ENCODE assay signal across 8 cellular contexts in genomic region chr21:42892931-42893660, GRCh38. TPM values are rescaled to one million over a fixed set of nuclear protein-coding genes. Genes with fewer than 3 reads are reported as not detected.
DNase-seq lines count a peak whose midpoint lies in the region; ATAC-seq and TF ChIP-seq lines count a peak whose summit lies in the region.

Gene NDUFV3, plus strand, starts transcription at chr21:42893309. Its CDS starts 25 bp downstream, at chr21:42893334.

- DNase-seq in CD14-positive monocyte (ENCODE audit: low spot score) (peak; percentile 100), NCI-H82 (lab: John Stamatoyannopoulos, UW) (peak; percentile 100), dermis microvascular lymphatic vessel endothelial cell (ENCODE audit: low read depth in 2 of 2) (peak; percentile 94 to 99)
- DNase-seq in activated CD4-positive, alpha-beta T cell treated with anti-CD3 and anti-CD28 coated beads, Interleukin-2, amount 50 U/mL, for 48 hours: peak; percentile 100
- peak; percentile 100 for DNase-seq in stimulated activated CD4-positive, alpha-beta T cell treated with anti-CD3 and anti-CD28 coated beads, Interleukin-4, amount 100 ng/mL, for 24 hours

- no peaks in the 10 kb centered on the region for H3K9me3 Mint-ChIP-seq in CD14-positive monocyte

- peak within 1 kb of the TSS; percentile 97 for H3K9ac ChIP-seq in liver (ENCODE audit: low read depth in 1 of 2, low read length in 2 of 2)

- peak within 1 kb of the TSS; percentile 79 to 90 (median 88) for H3K4me3 ChIP-seq in liver (ENCODE audit: low read depth in 1 of 3, low read length in 3 of 3)

- TF ChIP-seq RAD21 in liver (IDR thresholded peaks at IDR 0.05): no peak

- ATAC-seq in GM19397 (IDR thresholded peaks at IDR 0.05; ENCODE audit: unreplicated experiment) (peak; percentile 94), HG03571 (IDR thresholded peaks at IDR 0.05; ENCODE audit: unreplicated experiment) (peak; percentile 87)

- intact Hi-C loops in CD14-positive monocyte (cut with micrococcal nuclease): loop anchor here (1.0 kb wide), 1 partner anchor 14 kb away; the partner anchor contains the start of gene WDR4 (in 2 of the 2)

- H3K4me1 ChIP-seq in liver (ENCODE audit: control insufficient read depth in 4 of 4, insufficient read depth in 4 of 4, low read length in 3 of 4): peaks cover 0 to 7% (median 5%) of the 10 kb centered on the region in 4 donors

- H3K27me3 Mint-ChIP-seq in CD14-positive monocyte (ENCODE audit: low read depth in 3 of 3): peaks cover 0 to 3% (median 0%) of the 10 kb centered on the region in 3 donors

- H3K4me1 Mint-ChIP-seq in CD14-positive monocyte: peaks cover 13% of the 10 kb centered on the region

- TF ChIP-seq CTCF in CD14-positive monocyte (IDR thresholded peaks at IDR 0.05) (no peak), liver (IDR thresholded peaks at IDR 0.05; ENCODE audit: low read depth, low read length, missing input control) (no peak)

- peak within 1 kb of the TSS; percentile 95 to 98 for H3K27ac ChIP-seq in liver (ENCODE audit: low read depth in 1 of 2, low read length in 2 of 2)

- H3K4me3 Mint-ChIP-seq in CD14-positive monocyte: peak within 1 kb of the TSS; percentile 82 to 93

- H3K27ac Mint-ChIP-seq in CD14-positive monocyte: peak within 1 kb of the TSS; percentile 94 to 98 (median 96)

- H3K36me3 Mint-ChIP-seq in CD14-positive monocyte: peaks cover 13 to 22% of the 10 kb centered on the region in 2 donors

- no peaks in the 10 kb centered on the region for H3K27me3 ChIP-seq in liver (ENCODE audit: control insufficient read depth in 4 of 4, insufficient read depth in 4 of 4, low read length in 3 of 4)

- under 1% methylated on average over 77 of the region's 77 CpGs for WGBS in liver

- H3K36me3 ChIP-seq in liver (ENCODE audit: control insufficient read depth in 4 of 4, insufficient read depth in 3 of 4, low read depth in 1 of 4, low read length in 3 of 4): peaks cover 0 to 10% (median 2%) of the 10 kb centered on the region in 4 donors

- H3K9me3 ChIP-seq in liver (ENCODE audit: control insufficient read depth in 4 of 4, low read length in 3 of 4): no peaks in the 10 kb centered on the region

TF ChIP-seq in liver, 16 proteins besides CTCF, POLR2A, EP300 and RAD21:
- TF ChIP-seq ZBTB33 (IDR thresholded peaks at IDR 0.05): no peak
- peak in 1 of 2 donors; percentile 33 for TF ChIP-seq EGR1 (IDR thresholded peaks at IDR 0.05; ENCODE audit: low read depth in 2 of 2)
- peak in 1 of 2 donors; percentile 9 for TF ChIP-seq RXRA (IDR thresholded peaks at IDR 0.05)
- TF ChIP-seq HNF4A (conservative IDR thresholded peaks at IDR 0.05): no peak
- TF ChIP-seq FOXA1 (IDR thresholded peaks at IDR 0.05): peak; percentile 19
- no peak for TF ChIP-seq GABPA (IDR thresholded peaks at IDR 0.05 in 1 of 2, conservative IDR thresholded peaks at IDR 0.05 in 1 of 2)
- no peak for TF ChIP-seq NR2F2 (IDR thresholded peaks at IDR 0.05)
- TF ChIP-seq, protein P1, sequence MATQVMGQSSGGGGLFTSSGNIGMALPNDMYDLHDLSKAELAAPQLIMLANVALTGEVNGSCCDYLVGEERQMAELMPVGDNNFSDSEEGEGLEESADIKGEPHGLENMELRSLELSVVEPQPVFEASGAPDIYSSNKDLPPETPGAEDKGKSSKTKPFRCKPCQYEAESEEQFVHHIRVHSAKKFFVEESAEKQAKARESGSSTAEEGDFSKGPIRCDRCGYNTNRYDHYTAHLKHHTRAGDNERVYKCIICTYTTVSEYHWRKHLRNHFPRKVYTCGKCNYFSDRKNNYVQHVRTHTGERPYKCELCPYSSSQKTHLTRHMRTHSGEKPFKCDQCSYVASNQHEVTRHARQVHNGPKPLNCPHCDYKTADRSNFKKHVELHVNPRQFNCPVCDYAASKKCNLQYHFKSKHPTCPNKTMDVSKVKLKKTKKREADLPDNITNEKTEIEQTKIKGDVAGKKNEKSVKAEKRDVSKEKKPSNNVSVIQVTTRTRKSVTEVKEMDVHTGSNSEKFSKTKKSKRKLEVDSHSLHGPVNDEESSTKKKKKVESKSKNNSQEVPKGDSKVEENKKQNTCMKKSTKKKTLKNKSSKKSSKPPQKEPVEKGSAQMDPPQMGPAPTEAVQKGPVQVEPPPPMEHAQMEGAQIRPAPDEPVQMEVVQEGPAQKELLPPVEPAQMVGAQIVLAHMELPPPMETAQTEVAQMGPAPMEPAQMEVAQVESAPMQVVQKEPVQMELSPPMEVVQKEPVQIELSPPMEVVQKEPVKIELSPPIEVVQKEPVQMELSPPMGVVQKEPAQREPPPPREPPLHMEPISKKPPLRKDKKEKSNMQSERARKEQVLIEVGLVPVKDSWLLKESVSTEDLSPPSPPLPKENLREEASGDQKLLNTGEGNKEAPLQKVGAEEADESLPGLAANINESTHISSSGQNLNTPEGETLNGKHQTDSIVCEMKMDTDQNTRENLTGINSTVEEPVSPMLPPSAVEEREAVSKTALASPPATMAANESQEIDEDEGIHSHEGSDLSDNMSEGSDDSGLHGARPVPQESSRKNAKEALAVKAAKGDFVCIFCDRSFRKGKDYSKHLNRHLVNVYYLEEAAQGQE (IDR thresholded peaks at IDR 0.05): peak; percentile 64
- peak; percentile 97 for TF ChIP-seq YY1 (IDR thresholded peaks at IDR 0.05)
- TF ChIP-seq HNF4G (IDR thresholded peaks at IDR 0.05): no peak
- TF ChIP-seq, protein P2, sequence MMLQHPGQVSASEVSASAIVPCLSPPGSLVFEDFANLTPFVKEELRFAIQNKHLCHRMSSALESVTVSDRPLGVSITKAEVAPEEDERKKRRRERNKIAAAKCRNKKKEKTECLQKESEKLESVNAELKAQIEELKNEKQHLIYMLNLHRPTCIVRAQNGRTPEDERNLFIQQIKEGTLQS (IDR thresholded peaks at IDR 0.05): no peak
- TF ChIP-seq MAX (IDR thresholded peaks at IDR 0.05): no peak
- peak; percentile 53 for TF ChIP-seq SP1 (IDR thresholded peaks at IDR 0.05)
- no peak for TF ChIP-seq TAF1 (conservative IDR thresholded peaks at IDR 0.05)
- TF ChIP-seq JUND (IDR thresholded peaks at IDR 0.05): no peak
- TF ChIP-seq FOXA2 (IDR thresholded peaks at IDR 0.05): no peak

RNA-seq across cellular contexts. Expression of gene NDUFV3, which starts in this region (rescaled TPM):
- polyA plus RNA-seq in CD14-positive monocyte: 10 to 100 TPM; 18.2 to 35.5 TPM
- total RNA-seq in dermis microvascular lymphatic vessel endothelial cell: 33.4 and 40.8 TPM in 2 replicates
- 10 to 100 TPM; 18.5 to 31.3 TPM for total RNA-seq in liver
- polyA plus RNA-seq in liver: 10 to 100 TPM; 15.8 to 25.3 TPM

Comparison
In these comparisons a context has a peak if more than half of its experiments do, and no peak if none do; other contexts are left out.
1. Peak in every context shown above with its lines: DNase-seq, ATAC-seq, H3K4me3 ChIP-seq and H3K27ac ChIP-seq.